Comparison of ENCODE assay signal across 23 cellular contexts in genomic region chr18:42092848-42093247, GRCh38.
"Had no signal": no experiment of that assay in that cellular context is flagged by ENCODE, and none has a peak within 500 bp of the region (broad histone marks: within the 10 kb centered on the region; RNA-seq: fewer than 3 reads in every experiment).

No MANE protein-coding gene starts in this region.

- H3K4me3 ChIP-seq: coronary artery, esophagus squamous epithelium, hepatocyte, lung, neural progenitor cell, sigmoid colon, stomach, thyroid gland, vagina had no signal

- H3K9me3 ChIP-seq: esophagus squamous epithelium, sigmoid colon, stomach, thyroid gland, vagina had no signal

- ATAC-seq: effector memory CD8-positive, alpha-beta T cell; stimulated activated effector memory CD8-positive, alpha-beta T cell treated with anti-CD3 and anti-CD28 coated beads, Interleukin-12 subunit alpha, Interleukin-12 subunit beta, amount 100 ng/mL, for 72 hours had no signal

- H3K27ac ChIP-seq: coronary artery, esophagus squamous epithelium, hepatocyte, neural progenitor cell, parathyroid adenoma, sigmoid colon, stomach, thyroid gland, vagina had no signal

- H3K4me1 ChIP-seq: esophagus squamous epithelium, neural progenitor cell, parathyroid adenoma, sigmoid colon, stomach, thyroid gland, vagina had no signal

- DNase-seq: dermis blood vessel endothelial cell; effector memory CD8-positive, alpha-beta T cell; erythroblast; esophagus squamous epithelium; foreskin melanocyte; head of caudate nucleus; kidney; left cardiac atrium; naive B cell; sigmoid colon; stimulated activated CD4-positive, alpha-beta T cell treated with anti-CD3 and anti-CD28 coated beads, Interleukin-2, amount 100 ng/mL, for 24 hours; stimulated activated CD4-positive, alpha-beta T cell treated with anti-CD3 and anti-CD28 coated beads, Interleukin-4, amount 100 ng/mL, for 24 hours; stimulated activated naive CD4-positive, alpha-beta T cell treated with Interleukin-2 at 50 U/mL for 16 hours; stomach; thyroid gland; trophoblast cell had no signal

- H3K36me3 ChIP-seq: esophagus squamous epithelium, neural progenitor cell, sigmoid colon, stomach, thyroid gland, vagina had no signal

- H3K27me3 ChIP-seq: esophagus squamous epithelium, hepatocyte, neural progenitor cell, sigmoid colon, stomach, thyroid gland, vagina had no signal
